ENCODE assay signal across 23 cellular contexts in genomic region chr14:80946797-80947196, GRCh38. TPM values are rescaled to one million over a fixed set of nuclear protein-coding genes. Genes with fewer than 3 reads are reported as not detected.
A peak's percentile ranks its signal among the peaks of the same experiment; 100 is the strongest.
DNase-seq lines count a peak whose midpoint lies in the region; ATAC-seq lines count a peak whose summit lies in the region.
"Had no signal": no experiment of that assay in that cellular context is flagged by ENCODE, and none has a peak within 500 bp of the region (broad histone marks: within the 10 kb centered on the region; RNA-seq: fewer than 3 reads in every experiment).

No MANE protein-coding gene starts in this region.

- no peaks in the 10 kb centered on the region for H3K79me2 ChIP-seq in Karpas-422 (ENCODE audit: low read length)

- H3K9me2 ChIP-seq in Karpas-422 (replicated peaks; ENCODE audit: insufficient read depth, low read length): no peaks in the 10 kb centered on the region

- no peak overlapping the region for H2AFZ ChIP-seq in Karpas-422 (ENCODE audit: low read length)
- H2AFZ ChIP-seq: GM23248 had no signal

- intact Hi-C loops in activated T-helper 1 cell treated with anti-CD3 and anti-CD28 coated beads, Interleukin-12 subunit alpha, Interleukin-12 subunit beta, Interleukin-2, Interleukin-4 antibody, amounts not matched to agents 30 ng/mL and 10 ng/mL and 1 ng/mL, durations not matched to agents 14 hours and 24 hours and 36 hours (cut with micrococcal nuclease): no loop called here

- peak overlapping the region in 1 of 2 donors; percentile 87 for H3K27ac Mint-ChIP-seq in activated naive CD4-positive, alpha-beta T cell treated with anti-CD3 and anti-CD28 coated beads, Interleukin-2, amount 50 U/mL, for 72 hours
- no peak overlapping the region for H3K27ac Mint-ChIP-seq in activated T-helper 1 cell treated with anti-CD3 and anti-CD28 coated beads, Interleukin-12 subunit alpha, Interleukin-12 subunit beta, Interleukin-2, Interleukin-4 antibody, amounts not matched to agents 30 ng/mL and 10 ng/mL and 1 ng/mL, durations not matched to agents 14 hours and 24 hours and 36 hours
- H3K27ac Mint-ChIP-seq: CD8-positive, alpha-beta memory T cell had no signal

- H3K9ac ChIP-seq in Karpas-422 (ENCODE audit: low read length): no peak overlapping the region
- H3K9ac ChIP-seq: GM23248 had no signal

- H3K27ac ChIP-seq in Karpas-422 (ENCODE audit: low read length): no peak overlapping the region
- H3K27ac ChIP-seq: GM23248 had no signal

- H3K4me3 Mint-ChIP-seq in activated T-cell treated with anti-CD3 and anti-CD28 coated beads, Interleukin-2, amount 50 U/mL, for 4 hours: no peak overlapping the region
- no peak overlapping the region for H3K4me3 Mint-ChIP-seq in activated T-helper 1 cell treated with anti-CD3 and anti-CD28 coated beads, Interleukin-12 subunit alpha, Interleukin-12 subunit beta, Interleukin-2, Interleukin-4 antibody, amounts not matched to agents 30 ng/mL and 10 ng/mL and 1 ng/mL, durations not matched to agents 14 hours and 24 hours and 36 hours
- H3K4me3 Mint-ChIP-seq: CD8-positive, alpha-beta memory T cell had no signal

- H3K4me1 ChIP-seq in Karpas-422 (ENCODE audit: low read length): peaks cover 18% of the 10 kb centered on the region
- H3K4me1 ChIP-seq: HAP-1 had no signal

- peak; percentile 44 to 51 for ATAC-seq in activated T-cell treated with anti-CD3 and anti-CD28 coated beads, Interleukin-2, amount 50 U/mL, for 4 hours
- peak; percentile 47 to 76 for ATAC-seq in activated naive CD4-positive, alpha-beta T cell treated with anti-CD3 and anti-CD28 coated beads, Interleukin-2, amount 50 U/mL, for 72 hours
- ATAC-seq: GM12878, Panc1 had no signal

- H3K27me3 Mint-ChIP-seq in activated T-cell treated with anti-CD3 and anti-CD28 coated beads, Interleukin-2, amount 50 U/mL, for 4 hours (ENCODE audit: low read depth): no peaks in the 10 kb centered on the region
- H3K27me3 Mint-ChIP-seq in activated T-helper 1 cell treated with anti-CD3 and anti-CD28 coated beads, Interleukin-12 subunit alpha, Interleukin-12 subunit beta, Interleukin-2, Interleukin-4 antibody, amounts not matched to agents 30 ng/mL and 10 ng/mL and 1 ng/mL, durations not matched to agents 14 hours and 24 hours and 36 hours (ENCODE audit: insufficient read depth): peaks cover 19% of the 10 kb centered on the region

- no peaks in the 10 kb centered on the region for H3K27me3 ChIP-seq in Karpas-422 (ENCODE audit: low read length)

- peaks cover 3% of the 10 kb centered on the region for H3K9me3 Mint-ChIP-seq in activated T-cell treated with anti-CD3 and anti-CD28 coated beads, Interleukin-2, amount 50 U/mL, for 4 hours
- peaks cover 0 to 16% of the 10 kb centered on the region in 2 donors for H3K9me3 Mint-ChIP-seq in activated naive CD4-positive, alpha-beta T cell treated with anti-CD3 and anti-CD28 coated beads, Interleukin-2, amount 50 U/mL, for 72 hours
- H3K9me3 Mint-ChIP-seq in activated T-helper 1 cell treated with anti-CD3 and anti-CD28 coated beads, Interleukin-12 subunit alpha, Interleukin-12 subunit beta, Interleukin-2, Interleukin-4 antibody, amounts not matched to agents 30 ng/mL and 10 ng/mL and 1 ng/mL, durations not matched to agents 14 hours and 24 hours and 36 hours: peaks cover 7% of the 10 kb centered on the region
- H3K9me3 Mint-ChIP-seq: CD8-positive, alpha-beta memory T cell had no signal

- peaks cover 28% of the 10 kb centered on the region for H3K4me1 Mint-ChIP-seq in activated T-cell treated with anti-CD3 and anti-CD28 coated beads, Interleukin-2, amount 50 U/mL, for 4 hours (ENCODE audit: low read depth)
- peaks cover 23% of the 10 kb centered on the region for H3K4me1 Mint-ChIP-seq in activated T-helper 1 cell treated with anti-CD3 and anti-CD28 coated beads, Interleukin-12 subunit alpha, Interleukin-12 subunit beta, Interleukin-2, Interleukin-4 antibody, amounts not matched to agents 30 ng/mL and 10 ng/mL and 1 ng/mL, durations not matched to agents 14 hours and 24 hours and 36 hours (ENCODE audit: low read depth)

- no peaks in the 10 kb centered on the region for H4K20me1 ChIP-seq in Karpas-422 (ENCODE audit: insufficient read depth, low read depth, low read length)

- no peaks in the 10 kb centered on the region for H3K36me3 Mint-ChIP-seq in activated T-cell treated with anti-CD3 and anti-CD28 coated beads, Interleukin-2, amount 50 U/mL, for 4 hours (ENCODE audit: insufficient read depth)
- H3K36me3 Mint-ChIP-seq in activated naive CD4-positive, alpha-beta T cell treated with anti-CD3 and anti-CD28 coated beads, Interleukin-2, amount 50 U/mL, for 72 hours: peaks cover 0 to 14% of the 10 kb centered on the region in 2 donors
- H3K36me3 Mint-ChIP-seq in activated T-helper 1 cell treated with anti-CD3 and anti-CD28 coated beads, Interleukin-12 subunit alpha, Interleukin-12 subunit beta, Interleukin-2, Interleukin-4 antibody, amounts not matched to agents 30 ng/mL and 10 ng/mL and 1 ng/mL, durations not matched to agents 14 hours and 24 hours and 36 hours (ENCODE audit: low read depth): peaks cover 1% of the 10 kb centered on the region

- H3K9me3 ChIP-seq in Karpas-422 (ENCODE audit: low read length): no peaks in the 10 kb centered on the region
- H3K9me3 ChIP-seq: HAP-1 had no signal

- H3K4me3 ChIP-seq in Karpas-422 (ENCODE audit: low read length): no peak overlapping the region
- H3K4me3 ChIP-seq: GM12878, GM23248, HAP-1 had no signal

- no peak overlapping the region for H3K4me2 ChIP-seq in Karpas-422 (ENCODE audit: low read depth, low read length, poor library complexity, severe bottlenecking)

- no peaks in the 10 kb centered on the region for H3K36me3 ChIP-seq in Karpas-422 (ENCODE audit: insufficient read depth, low read length)
- H3K36me3 ChIP-seq: HAP-1 had no signal

- DNase-seq in activated T-cell treated with anti-CD3 and anti-CD28 coated beads, Interleukin-2, amount 50 U/mL, for 4 hours: no peak
- DNase-seq in activated T-cell treated with anti-CD3 and anti-CD28 coated beads for 4 hours (no peak), Karpas-422 (no peak)
- DNase-seq in stimulated activated CD4-positive, alpha-beta T cell treated with anti-CD3 and anti-CD28 coated beads, Interleukin-4, amount 100 ng/mL, for 24 hours: peak; percentile 29
- no peak for DNase-seq in stimulated activated CD4-positive, alpha-beta T cell treated with anti-CD3 and anti-CD28 coated beads, Interleukin-12 subunit alpha, Interleukin-12 subunit beta, amount 100 ng/mL, for 4 hours
- no peak for DNase-seq in activated naive CD4-positive, alpha-beta T cell treated with anti-CD3 and anti-CD28 coated beads, Interleukin-2, amount 50 U/mL, for 72 hours (ENCODE audit: low spot score in 2 of 2)
- no peak for DNase-seq in activated T-helper 1 cell treated with anti-CD3 and anti-CD28 coated beads, Interleukin-12 subunit alpha, Interleukin-12 subunit beta, Interleukin-2, Interleukin-4 antibody, amounts not matched to agents 30 ng/mL and 10 ng/mL and 1 ng/mL, durations not matched to agents 14 hours and 24 hours and 36 hours (ENCODE audit: low spot score)
- DNase-seq: ACHN; C1 segment of cervical spinal cord; CD8-positive, alpha-beta memory T cell; DMS53; EL; MM.1S; NCI-H1092; NCI-H1436 treated with DMSO at 0.1 percent for 48 hours; NCI-H2029 treated with DMSO at 0.1 percent for 48 hours; NCI-H2171; NCI-H526 had no signal

RNA-seq across cellular contexts. Expression of gene CEP128, which starts 5.3 kb away (rescaled TPM):
- 10 to 100 TPM; 17.1 to 22.7 (median 21.2) TPM for total RNA-seq in activated T-cell treated with anti-CD3 and anti-CD28 coated beads, Interleukin-2, amount 50 U/mL, for 4 hours
- 10 to 100 TPM; 11.5 to 33.3 TPM for total RNA-seq in activated naive CD4-positive, alpha-beta T cell treated with anti-CD3 and anti-CD28 coated beads, Interleukin-2, amount 50 U/mL, for 72 hours
- 28.3 and 29.3 TPM in 2 replicates for total RNA-seq in Karpas-422 (2014; rRNA removed; shearing (Covaris generic); ENCODE audit: low replicate concordance)
- 18.2 and 22.0 TPM in 2 replicates for total RNA-seq in activated T-helper 1 cell treated with anti-CD3 and anti-CD28 coated beads, Interleukin-12 subunit alpha, Interleukin-12 subunit beta, Interleukin-2, Interleukin-4 antibody, amounts not matched to agents 30 ng/mL and 10 ng/mL and 1 ng/mL, durations not matched to agents 14 hours and 24 hours and 36 hours

RNA-seq across cellular contexts. Expression of gene TSHR, which starts 8.6 kb away (rescaled TPM):
- under 1 TPM in 2 of 3 donors, not detected in 1; 0.24 to 0.47 TPM for total RNA-seq in activated T-cell treated with anti-CD3 and anti-CD28 coated beads, Interleukin-2, amount 50 U/mL, for 4 hours
- not detected for total RNA-seq in activated naive CD4-positive, alpha-beta T cell treated with anti-CD3 and anti-CD28 coated beads, Interleukin-2, amount 50 U/mL, for 72 hours
- not detected in 2 replicates for total RNA-seq in Karpas-422 (2014; rRNA removed; shearing (Covaris generic); ENCODE audit: low replicate concordance)
- 0.16 and 0.47 TPM in 2 replicates for total RNA-seq in activated T-helper 1 cell treated with anti-CD3 and anti-CD28 coated beads, Interleukin-12 subunit alpha, Interleukin-12 subunit beta, Interleukin-2, Interleukin-4 antibody, amounts not matched to agents 30 ng/mL and 10 ng/mL and 1 ng/mL, durations not matched to agents 14 hours and 24 hours and 36 hours
- total RNA-seq: CD8-positive, alpha-beta memory T cell; GM23248; HT1080 had no signal
